In the genomic region with DNA sequence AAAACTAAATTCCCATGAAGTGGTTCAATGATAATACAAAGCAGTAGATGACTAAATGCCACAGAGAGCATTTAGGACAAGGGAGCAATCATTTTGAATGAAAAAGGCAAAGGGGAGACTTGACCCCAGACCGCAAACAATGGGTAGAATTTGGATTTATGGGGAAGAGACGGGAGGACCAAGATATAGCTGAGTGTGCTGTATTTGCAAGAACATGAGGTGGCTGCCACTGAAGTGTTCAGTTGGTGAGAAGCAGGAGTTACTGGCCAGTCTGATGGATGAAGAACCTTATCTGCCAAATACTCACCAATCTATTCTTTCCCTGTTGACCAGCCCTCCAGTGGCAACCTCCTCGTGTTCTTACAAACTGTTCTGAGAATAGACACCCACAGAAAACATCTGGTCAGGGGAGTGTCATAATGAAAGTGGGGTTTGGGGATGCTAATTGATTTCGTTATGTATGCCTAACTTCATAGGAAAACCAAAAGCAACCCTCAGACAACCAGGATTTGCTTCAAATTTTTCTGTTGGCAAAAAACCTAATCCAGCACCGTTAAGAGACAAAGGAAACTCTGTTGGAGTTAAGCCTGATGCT, we compare ENCODE assay signal across 21 cellular contexts. TPM values are rescaled to one million over a fixed set of nuclear protein-coding genes. Genes with fewer than 3 reads are reported as not detected.
DNase-seq lines count a peak whose midpoint lies in the region; ATAC-seq, FAIRE-seq and TF ChIP-seq lines count a peak whose summit lies in the region.
"Had no signal": no experiment of that assay in that cellular context is flagged by ENCODE, and none has a peak within 500 bp of the region (broad histone marks: within the 10 kb centered on the region; RNA-seq: fewer than 3 reads in every experiment).

No MANE protein-coding gene starts in this region.

- SMC1A ChIA-PET in GM12878 (lab: Charles Lee; ENCODE audit: uncharacterized antibody, unreplicated experiment) = interaction anchor here (0.9 to 1.7 kb wide), 6 partner anchors 8 to 208 kb away, joined by 3 to 4 read pairs (median 3); no protein-coding TSS in a partner anchor

- no peaks in the 10 kb centered on the region for H3K9me3 Mint-ChIP-seq in natural killer cell treated with Interleukin-12 subunit alpha and Interleukin-12 subunit beta and Interleukin-15 and Interleukin-18, amount 100 ng/mL, for 72 hours
- no peaks in the 10 kb centered on the region for H3K9me3 Mint-ChIP-seq in natural killer cell
- H3K9me3 Mint-ChIP-seq: CD4-positive, CD25-positive, alpha-beta regulatory T cell; H9; HFFc6 had no signal

- intact Hi-C loops in natural killer cell (cut with micrococcal nuclease) = no loop called here
- intact Hi-C loops in GM12878 (cut with micrococcal nuclease; ENCODE audit: unreplicated experiment) = no loop called here

- in situ Hi-C loops in GM12878 (cut with MboI) = no loop called here

- peaks cover 3 to 5% of the 10 kb centered on the region in 2 experiments; a peak in 2 of 4 replicates for H3K36me3 ChIP-seq in GM12878 (ENCODE audit: control insufficient read depth in 2 of 2, insufficient read depth in 2 of 2, low read length in 1 of 2)

- POLR2A ChIA-PET in GM12878 (lab: Charles Lee) = interaction anchor here (0.9 kb wide), 1 partner anchor 12 kb away, joined by 3 read pairs; no protein-coding TSS in a partner anchor

- BruUV-seq in GM12878 (replicated peaks; lab: Mats Ljungman, UMichigan) = no TSS peak

- H3K4me1 Mint-ChIP-seq in natural killer cell treated with Interleukin-12 subunit alpha and Interleukin-12 subunit beta and Interleukin-15 and Interleukin-18, amount 100 ng/mL, for 72 hours (ENCODE audit: low read depth in 2 of 2) = peaks cover 17 to 27% of the 10 kb centered on the region in 2 donors
- H3K4me1 Mint-ChIP-seq in natural killer cell = peaks cover 0 to 13% of the 10 kb centered on the region in 2 donors

- H3K27ac ChIP-seq in GM12878 (ENCODE audit: control insufficient read depth, insufficient read depth) = no peak overlapping the region; the same call in 1 of the 2 replicates

- 51% methylated on average over 5 of the region's 5 CpGs for WGBS in GM12878 (ENCODE audit: insufficient coverage, insufficient replicate concordance, low lambda C conversion rate, missing lambda C conversion rate)

- no peaks in the 10 kb centered on the region for H3K27me3 Mint-ChIP-seq in natural killer cell treated with Interleukin-12 subunit alpha and Interleukin-12 subunit beta and Interleukin-15 and Interleukin-18, amount 100 ng/mL, for 72 hours
- H3K27me3 Mint-ChIP-seq in natural killer cell (ENCODE audit: low read depth in 2 of 2) = no peaks in the 10 kb centered on the region
- H3K27me3 Mint-ChIP-seq: CD4-positive, CD25-positive, alpha-beta regulatory T cell had no signal

- TF ChIP-seq EP300 in GM12878 (IDR thresholded peaks at IDR 0.05; ENCODE audit: borderline replicate concordance in 1 of 2, control insufficient read depth in 1 of 2, low read depth in 2 of 2, low read length in 2 of 2) = no peak

- TF ChIP-seq RAD21 in GM12878 (IDR thresholded peaks at IDR 0.05; ENCODE audit: insufficient read depth, low read depth, low read length) = no peak

- H3K9me3 ChIP-seq in GM12878 (replicated peaks; ENCODE audit: control insufficient read depth, insufficient read depth, low read length) = no peaks in the 10 kb centered on the region

- no peak for DNase-seq in natural killer cell treated with Interleukin-12 subunit alpha and Interleukin-12 subunit beta and Interleukin-15 and Interleukin-18, amount 100 ng/mL, for 72 hours (ENCODE audit: low spot score)
- DNase-seq in natural killer cell (no peak), GM19239 (ENCODE audit: insufficient read length, low spot score) (no peak), GM12878 (ENCODE audit: low read depth, low spot score) (no peak), NCI-H1105 (lab: John Stamatoyannopoulos, UW) (no peak), cerebellar cortex (ENCODE audit: low spot score) (no peak), dermis blood vessel endothelial cell (no peak)
- DNase-seq: CD4-positive, CD25-positive, alpha-beta regulatory T cell; EL; GF-D8; H9; HFFc6; Kasumi-1; NCI-H1417; NCI-H1694 treated with DMSO at 0.1 percent for 48 hours; NCI-H2081 treated with DMSO at 0.1 percent for 48 hours; NCI-H2171 treated with DMSO at 0.1 percent for 48 hours; NCI-H446 treated with DMSO at 0.1 percent for 48 hours; NCI-H526 treated with DMSO at 0.1 percent for 48 hours; PC-3; Right ventricle myocardium superior had no signal

- 0 out of 2 replicates have a peak, but pooled peaks cover 5% of the 10 kb centered on the region for H3K4me1 ChIP-seq in GM12878 (ENCODE audit: control insufficient read depth, insufficient read depth, low read length)

- H3K79me2 ChIP-seq in GM12878 (ENCODE audit: control insufficient read depth, insufficient read depth, low read length) = no peaks in the 10 kb centered on the region

- H3K4me3 ChIP-seq in GM12878 = no peak overlapping the region

- no peak for TF ChIP-seq CTCF in natural killer cell (IDR thresholded peaks at IDR 0.05)
- no peak for TF ChIP-seq CTCF in GM12878 (IDR thresholded peaks at IDR 0.05 in 2 of 3, conservative IDR thresholded peaks at IDR 0.05 in 1 of 3; ENCODE audit: control insufficient read depth in 2 of 3, extremely low read depth in 1 of 3, insufficient read depth in 1 of 3, low read depth in 3 of 3, low read length in 3 of 3)

- RAD21 ChIA-PET in GM12878 (lab: Charles Lee; ENCODE audit: unreplicated experiment) = no interaction called here

- CTCF ChIA-PET in GM12878 (lab: Yijun Ruan, JAX) = interaction anchor here (1.0 to 1.4 kb wide), 4 partner anchors 20 to 74 kb away, joined by 3 to 5 read pairs (median 3); no protein-coding TSS in a partner anchor

- ATAC-seq in natural killer cell treated with Interleukin-12 subunit alpha and Interleukin-12 subunit beta and Interleukin-15 and Interleukin-18, amount 100 ng/mL, for 72 hours = peak; percentile 36 to 77
- ATAC-seq in natural killer cell (no peak), GM12878 (no peak; the same call in 2 of the 3 replicates)
- ATAC-seq: PC-3 had no signal

- H2AFZ ChIP-seq in GM12878 (ENCODE audit: control insufficient read depth, low read depth, low read length) = no peak overlapping the region

- no peaks in the 10 kb centered on the region for H4K20me1 ChIP-seq in GM12878 (ENCODE audit: control insufficient read depth, insufficient read depth)

- H3K36me3 Mint-ChIP-seq in natural killer cell treated with Interleukin-12 subunit alpha and Interleukin-12 subunit beta and Interleukin-15 and Interleukin-18, amount 100 ng/mL, for 72 hours = peaks cover 12% of the 10 kb centered on the region
- H3K36me3 Mint-ChIP-seq in natural killer cell = peaks cover 17% of the 10 kb centered on the region

- no peak overlapping the region for H3K4me2 ChIP-seq in GM12878 (ENCODE audit: control insufficient read depth, insufficient read depth)

- H3K27ac Mint-ChIP-seq in natural killer cell treated with Interleukin-12 subunit alpha and Interleukin-12 subunit beta and Interleukin-15 and Interleukin-18, amount 100 ng/mL, for 72 hours = peak overlapping the region in 1 of 2 donors; percentile 10
- H3K27ac Mint-ChIP-seq in natural killer cell = no peak overlapping the region
- H3K27ac Mint-ChIP-seq: CD4-positive, CD25-positive, alpha-beta regulatory T cell; H9; HFFc6 had no signal

- no peaks in the 10 kb centered on the region for H3K27me3 ChIP-seq in GM12878 (replicated peaks in 1 of 2; ENCODE audit: control insufficient read depth in 2 of 2, insufficient read depth in 2 of 2, low read length in 1 of 2)

- FAIRE-seq in GM19239 (lab: Jason Lieb, UNC) = peak; percentile 35
- FAIRE-seq in GM12878 (lab: Jason Lieb, UNC) = no peak

- TF ChIP-seq POLR2A in GM12878 (IDR thresholded peaks at IDR 0.05; ENCODE audit: low read depth, low read length) = no peak

- no peak overlapping the region for H3K9ac ChIP-seq in GM12878 (ENCODE audit: control insufficient read depth, insufficient read depth, low read length)

- H3K4me3 Mint-ChIP-seq in natural killer cell treated with Interleukin-12 subunit alpha and Interleukin-12 subunit beta and Interleukin-15 and Interleukin-18, amount 100 ng/mL, for 72 hours = peak overlapping the region; percentile 16
- no peak overlapping the region for H3K4me3 Mint-ChIP-seq in natural killer cell
- H3K4me3 Mint-ChIP-seq: CD4-positive, CD25-positive, alpha-beta regulatory T cell; H9; HFFc6 had no signal

TF ChIP-seq in GM12878, 131 proteins besides CTCF, POLR2A, EP300 and RAD21:
- TF ChIP-seq JUND (IDR thresholded peaks at IDR 0.05; ENCODE audit: low read depth, low read length) (no peak), RUNX3 (IDR thresholded peaks at IDR 0.05; ENCODE audit: low read length) (peak; percentile 50; the same call in 1 of the 2 replicates), TCF3 (IDR thresholded peaks at IDR 0.05; ENCODE audit: borderline replicate concordance, insufficient read depth, low read depth, low read length) (no peak), SMAD5 (IDR thresholded peaks at IDR 0.05; ENCODE audit: low read depth) (no peak), JUNB (IDR thresholded peaks at IDR 0.05) (peak; percentile 66; the same call in 1 of the 2 replicates), SRF (IDR thresholded peaks at IDR 0.05; ENCODE audit: low read depth in 2 of 2, low read length in 2 of 2) (no peak)
TF ChIP-seq in GM12878: peak in this region for 2.

RNA-seq across cellular contexts. Expression of gene TDRD7, which starts 19.8 kb away (rescaled TPM):
- 10 to 100 TPM in 1 of 2 donors, 1 to 10 TPM in 1; 4.5 to 10.3 TPM for total RNA-seq in natural killer cell treated with Interleukin-12 subunit alpha and Interleukin-12 subunit beta and Interleukin-15 and Interleukin-18, amount 100 ng/mL, for 72 hours
- total RNA-seq in natural killer cell (10 to 100 TPM in 2 of 3 donors, 1 to 10 TPM in 1; 9.8 to 16.4 (median 16.3) TPM), GM12878 (2014; rRNA removed) (16.2 and 18.6 TPM in 2 replicates), GM12878 (2014; rRNA removed; fragmentation: Illumina TruSeq; extraction: Trizol) (21.5 and 22.2 TPM in 2 replicates), GM12878 (2021) (16.2 and 17.9 TPM in 2 replicates), dermis blood vessel endothelial cell (15.8 and 20.8 TPM in 2 replicates)
- total RNA-seq in GM12878 (2013; cell fraction: nucleolus; rRNA removed) = 44.4 and 45.0 TPM in 2 replicates
- 6.9 TPM for polyA plus RNA-seq in GM12878 (2011; ENCODE audit: low read depth)
- polyA plus RNA-seq in GM12878 (2011; rRNA removed) (26.4 and 36.3 TPM in 2 replicates), GM12878 (2014; fragmentation: Illumina TruSeq; extraction: Trizol) (20.4 and 26.2 TPM in 2 replicates), GM12878 (2014; fragmentation: Nextera tagmentation; extraction: Ambion mirVana) (1 to 10 TPM; 5.7 to 8.3 TPM), GM12878 (2014; rRNA removed) (13.0 and 16.2 TPM in 2 replicates), GM12878 (2016; fragmentation: Nextera tagmentation; extraction: Ambion mirVana) (10 to 100 TPM; 14.9 to 16.1 TPM)
- 12.2 and 13.4 TPM in 2 replicates for polyA plus RNA-seq in GM12878 (2011; cell fraction: cytosol; rRNA removed)
- 22.2 and 22.6 TPM in 2 replicates for polyA plus RNA-seq in GM12878 (2011; cell fraction: nucleus; rRNA removed)
- polyA plus RNA-seq in GM12878 (2012) = 7.7 and 10.2 TPM in 2 replicates
- polyA minus RNA-seq in GM12878 (2011; rRNA and poly(A)+ RNA removed) = 23.5 and 27.9 TPM in 2 replicates
- 6.8 and 10.0 TPM in 2 replicates for polyA minus RNA-seq in GM12878 (2011; cell fraction: cytosol; rRNA and poly(A)+ RNA removed)
- polyA minus RNA-seq in GM12878 (2011; cell fraction: nucleus; rRNA and poly(A)+ RNA removed) = 11.4 and 18.4 TPM in 2 replicates

Comparison
In these comparisons a context has a peak if more than half of its experiments do, and no peak if none do; other contexts are left out.
1. ATAC-seq: peak in natural killer cell treated with Interleukin-12 subunit alpha and Interleukin-12 subunit beta and Interleukin-15 and Interleukin-18, amount 100 ng/mL, for 72 hours (2 of 2); none in natural killer cell (0 of 3) and GM12878 (single experiment).